In genomic region chr5:141564216-141564692, GRCh38 we compare ENCODE assay signal across 8 cellular contexts. TPM values are rescaled to one million over a fixed set of nuclear protein-coding genes. Genes with fewer than 3 reads are reported as not detected.
A peak's percentile ranks its signal among the peaks of the same experiment; 100 is the strongest.
DNase-seq lines count a peak whose midpoint lies in the region; ATAC-seq, FAIRE-seq and TF ChIP-seq lines count a peak whose summit lies in the region.

No MANE protein-coding gene starts in this region.

- no peaks in the 10 kb centered on the region for H3K27me3 ChIP-seq in skeletal muscle tissue (ENCODE audit: control insufficient read depth in 3 of 3, insufficient read depth in 3 of 3, low read length in 3 of 3)

- H3K27me3 Mint-ChIP-seq in T-helper 2 cell treated with Interferon-gamma antibody and Interleukin-4, amounts not matched to agents 5 μg/mL and 100 μg/mL, for 36 hours (ENCODE audit: low read depth): no peaks in the 10 kb centered on the region

- H3K9me3 ChIP-seq in A549: peaks cover 5% of the 10 kb centered on the region; the same call in 1 of the 3 replicates
- no peaks in the 10 kb centered on the region for H3K9me3 ChIP-seq in skeletal muscle tissue (ENCODE audit: control insufficient read depth in 3 of 3, low read length in 3 of 3)

- ATAC-seq in A549: peak; percentile 76 to 93
- ATAC-seq in GM18508 (IDR thresholded peaks at IDR 0.05; ENCODE audit: insufficient read depth, unreplicated experiment): peak; percentile 93
- ATAC-seq in HG03025 (IDR thresholded peaks at IDR 0.05; ENCODE audit: low FRiP score, unreplicated experiment): peak; percentile 85

- peak; percentile 99 for FAIRE-seq in A549 (lab: Jason Lieb, UNC)

- H3K4me3 ChIP-seq in A549: no peak overlapping the region
- H3K4me3 ChIP-seq in skeletal muscle tissue (ENCODE audit: low read length in 3 of 3): peak overlapping the region in 1 of 3 donors; percentile 38

- H3K27ac ChIP-seq in A549 (no peak overlapping the region), skeletal muscle tissue (ENCODE audit: low read depth, low read length) (peak overlapping the region; percentile 77)

- H3K4me2 ChIP-seq in A549: no peak overlapping the region

- H3K36me3 ChIP-seq in skeletal muscle tissue (ENCODE audit: control insufficient read depth in 3 of 3, insufficient read depth in 3 of 3, low read length in 3 of 3): peaks cover 6 to 24% (median 15%) of the 10 kb centered on the region in 3 donors

- DNase-seq in A549 (ENCODE audit: low read depth in 1 of 2, low spot score in 1 of 2) (peak; percentile 50 to 95), NCI-H187 (lab: John Stamatoyannopoulos, UW) (peak; percentile 63 to 73), astrocyte of the hippocampus (ENCODE audit: low read depth, low spot score) (peak; percentile 95), iPS DF 4.7 (ENCODE audit: extremely low read depth, low spot score) (peak; percentile 90)
- DNase-seq in T-helper 2 cell treated with Interferon-gamma antibody and Interleukin-4, amounts not matched to agents 5 μg/mL and 100 μg/mL, for 36 hours (ENCODE audit: low spot score): peak; percentile 68

- no peaks in the 10 kb centered on the region for H3K4me1 ChIP-seq in A549
- H3K4me1 ChIP-seq in skeletal muscle tissue (ENCODE audit: control insufficient read depth in 3 of 3, insufficient read depth in 3 of 3, low read length in 3 of 3): peaks cover 13 to 23% (median 23%) of the 10 kb centered on the region in 3 donors

- peak overlapping the region; percentile 9 to 60 (median 35) for H3K9ac ChIP-seq in skeletal muscle tissue (ENCODE audit: low read depth in 1 of 3, low read length in 3 of 3)

- H3K9me3 Mint-ChIP-seq in T-helper 2 cell treated with Interferon-gamma antibody and Interleukin-4, amounts not matched to agents 5 μg/mL and 100 μg/mL, for 36 hours: no peaks in the 10 kb centered on the region

- TF ChIP-seq RAD21 in A549 (conservative IDR thresholded peaks at IDR 0.05 in 1 of 2, IDR thresholded peaks at IDR 0.05 in 1 of 2): peak; percentile 55 to 69; a peak in 4 of 5 replicates

- TF ChIP-seq EP300 in A549 (IDR thresholded peaks at IDR 0.05): no peak

- peak overlapping the region; percentile 72 for H3K27ac Mint-ChIP-seq in T-helper 2 cell treated with Interferon-gamma antibody and Interleukin-4, amounts not matched to agents 5 μg/mL and 100 μg/mL, for 36 hours

- no peak overlapping the region for H3K4me3 Mint-ChIP-seq in T-helper 2 cell treated with Interferon-gamma antibody and Interleukin-4, amounts not matched to agents 5 μg/mL and 100 μg/mL, for 36 hours

- POLR2A ChIA-PET in A549 (lab: Yijun Ruan, JAX): interaction anchor here (0.5 to 1.6 kb wide), 7 partner anchors 181 to 480 kb away, joined by 3 to 8 read pairs (median 3); partner anchors contain the start of genes PCDHB2, PCDHGA1, PCDHGA7 and PCDHGB1

- no peak for TF ChIP-seq POLR2A in A549 (IDR thresholded peaks at IDR 0.05; ENCODE audit: low read length)

- H3K4me1 Mint-ChIP-seq in T-helper 2 cell treated with Interferon-gamma antibody and Interleukin-4, amounts not matched to agents 5 μg/mL and 100 μg/mL, for 36 hours (ENCODE audit: low read depth): peaks cover 21% of the 10 kb centered on the region

- TF ChIP-seq CTCF in A549 (IDR thresholded peaks at IDR 0.05): peak; percentile 94

- WGBS in A549 (ENCODE audit: missing lambda C conversion rate): 41% methylated on average over 5 of the region's 5 CpGs

- H3K36me3 Mint-ChIP-seq in T-helper 2 cell treated with Interferon-gamma antibody and Interleukin-4, amounts not matched to agents 5 μg/mL and 100 μg/mL, for 36 hours (ENCODE audit: low read depth): peaks cover 79% of the 10 kb centered on the region

- CTCF ChIA-PET in A549 (lab: Yijun Ruan, JAX): interaction anchor here (0.5 to 3.7 kb wide), 76 partner anchors 10 to 871 kb away, joined by 3 to 30 read pairs (median 4); partner anchors contain the start of genes PCDHB11, PCDHB14, PCDHB16 and PCDHB2

TF ChIP-seq in A549, 52 proteins besides CTCF, POLR2A, EP300 and RAD21:
- TF ChIP-seq MAX (IDR thresholded peaks at IDR 0.05) (peak; percentile 51; the same call in 1 of the 2 replicates), MAFK (IDR thresholded peaks at IDR 0.05; ENCODE audit: partially characterized antibody) (peak; percentile 89), SMC3 (IDR thresholded peaks at IDR 0.05) (peak; percentile 90), E2F6 (IDR thresholded peaks at IDR 0.05; ENCODE audit: borderline replicate concordance, low read depth) (no peak), FOSL2 (IDR thresholded peaks at IDR 0.05) (no peak), FOSL2 (CRISPR knock-in tag; IDR thresholded peaks at IDR 0.05) (peak; percentile 94), NFE2L2 (conservative IDR thresholded peaks at IDR 0.05; ENCODE audit: low read length) (peak; percentile 81), CEBPB (IDR thresholded peaks at IDR 0.05) (0 out of 4 replicates have a peak, but pooled peaks of 1 of the 2 experiments have one; percentile 48), ESRRA (IDR thresholded peaks at IDR 0.05; ENCODE audit: borderline replicate concordance, low read length) (no peak), JUN (IDR thresholded peaks at IDR 0.05) (peak in 1 of 2 experiments; percentile 56; a peak in 1 of 5 replicates)

RNA-seq across cellular contexts. Expression of gene DIAPH1, which starts 54.5 kb away (rescaled TPM):
- polyA plus RNA-seq in A549 (2011; rRNA removed): 53.4 and 82.2 TPM in 2 replicates
- polyA plus RNA-seq in A549 (2012; cell fraction: cytosol; rRNA removed): 27.8 and 37.6 TPM in 2 replicates
- 183 and 188 TPM in 2 replicates for polyA plus RNA-seq in A549 (2012; cell fraction: nucleus; rRNA removed)
- polyA plus RNA-seq in A549 (2017; fragmentation: RNase III; extraction: RNeasy Plus Mini Kit Qiagen cat#74134 plus additional on column Dnase treatment): 57.4 to 59.8 TPM (median 59.4 TPM) in 3 replicates
- 157 and 182 TPM in 2 replicates for polyA minus RNA-seq in A549 (2011; rRNA and poly(A)+ RNA removed)
- 16.7 TPM for total RNA-seq in skeletal muscle tissue
